In the genomic region with DNA sequence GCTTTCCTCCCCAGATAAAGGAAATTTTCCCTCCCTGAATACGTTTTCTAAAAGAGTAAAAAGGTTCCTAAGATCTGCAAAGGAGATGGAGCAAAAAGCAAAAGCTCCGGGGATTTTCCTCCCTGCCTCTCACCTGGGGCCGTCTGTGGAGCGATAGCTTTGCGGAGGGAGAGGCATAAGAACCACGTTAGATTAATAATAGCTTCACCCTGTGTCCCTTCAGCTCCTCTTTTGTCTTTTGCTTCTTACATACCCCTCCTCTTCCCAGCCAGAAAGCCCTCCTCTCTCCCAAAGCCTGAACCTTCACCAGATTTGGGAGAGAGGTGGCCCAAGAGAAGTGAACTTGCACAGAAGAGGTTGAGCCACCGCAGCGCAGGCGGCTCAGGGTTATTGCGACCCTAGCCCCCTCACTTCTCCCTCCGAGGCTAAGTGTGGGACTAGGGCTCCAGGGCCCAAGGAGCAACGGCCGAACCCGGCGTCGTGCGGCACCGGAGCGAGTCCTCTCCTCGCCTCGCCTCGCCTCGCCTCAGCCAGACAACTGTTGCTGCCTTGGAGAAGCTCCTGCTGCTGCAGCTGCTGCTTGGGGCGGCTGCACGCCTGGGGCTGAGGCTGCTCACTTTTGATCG, we compare ENCODE assay signal across 23 cellular contexts.
DNase-seq lines count a peak whose midpoint lies in the region; ATAC-seq and TF ChIP-seq lines count a peak whose summit lies in the region.
"Had no signal": no experiment of that assay in that cellular context is flagged by ENCODE, and none has a peak within 500 bp of the region (broad histone marks: within the 10 kb centered on the region; RNA-seq: fewer than 3 reads in every experiment).

No MANE protein-coding gene starts in this region.

- no peaks in the 10 kb centered on the region for H3K36me3 Mint-ChIP-seq in neural progenitor cell
- H3K36me3 Mint-ChIP-seq: activated CD4-positive, alpha-beta memory T cell treated with anti-CD3 and anti-CD28 coated beads for 36 hours; mesothelial cell of epicardium had no signal

- H4K20me1 ChIP-seq in neural progenitor cell (ENCODE audit: low read depth), result peaks cover 43% of the 10 kb centered on the region

- H3K4me3 ChIP-seq in HUES6 (ENCODE audit: low read depth, low read length) (peak overlapping the region; percentile 79), iPS-15b (ENCODE audit: low read depth, low read length) (peak overlapping the region; percentile 75), neural progenitor cell (peak overlapping the region; percentile 18)
- H3K4me3 ChIP-seq: SK-N-MC had no signal

- peak overlapping the region; percentile 86 for H3K4me3 Mint-ChIP-seq in neural progenitor cell
- H3K4me3 Mint-ChIP-seq: activated CD4-positive, alpha-beta memory T cell treated with anti-CD3 and anti-CD28 coated beads for 36 hours; central memory CD8-positive, alpha-beta T cell; mesothelial cell of epicardium had no signal

- TF ChIP-seq CTCF in neural progenitor cell (IDR thresholded peaks at IDR 0.05), result no peak

- H3K4me1 ChIP-seq in HUES6 (ENCODE audit: control insufficient read depth, insufficient read depth, low read length), result peaks cover 19% of the 10 kb centered on the region
- no peaks in the 10 kb centered on the region for H3K4me1 ChIP-seq in iPS-15b (ENCODE audit: control insufficient read depth, insufficient read depth, low read length)
- H3K4me1 ChIP-seq in neural progenitor cell, result peaks cover 18% of the 10 kb centered on the region
- H3K4me1 ChIP-seq: BE2C had no signal

- H3K4me2 ChIP-seq in neural progenitor cell, result peak overlapping the region; percentile 43

- H3K27me3 ChIP-seq in HUES6 (ENCODE audit: control insufficient read depth, insufficient read depth, low read length) (peaks cover 95% of the 10 kb centered on the region), iPS-15b (ENCODE audit: control insufficient read depth, insufficient read depth, low read length) (peaks cover 72% of the 10 kb centered on the region), neural progenitor cell (peaks cover 99% of the 10 kb centered on the region)

- H2AFZ ChIP-seq in neural progenitor cell (replicated peaks), result peak overlapping the region; percentile 67

- H3K79me2 ChIP-seq in neural progenitor cell (ENCODE audit: low read depth), result no peaks in the 10 kb centered on the region

- no peak for ATAC-seq in GM21737 (IDR thresholded peaks at IDR 0.05; ENCODE audit: unreplicated experiment)
- ATAC-seq: esophagus mucosa, gastrocnemius medialis, left colon had no signal

- no peaks in the 10 kb centered on the region for H3K9me3 ChIP-seq in HUES6 (ENCODE audit: control insufficient read depth, insufficient read depth, low read depth, low read length)
- H3K9me3 ChIP-seq in iPS-15b (ENCODE audit: control insufficient read depth, insufficient read depth, low read length), result no peaks in the 10 kb centered on the region
- no peaks in the 10 kb centered on the region for H3K9me3 ChIP-seq in neural progenitor cell (ENCODE audit: low read depth)
- H3K9me3 ChIP-seq: BE2C, gastrocnemius medialis, neutrophil had no signal

- no peak overlapping the region for H3K27ac Mint-ChIP-seq in neural progenitor cell
- H3K27ac Mint-ChIP-seq: activated CD4-positive, alpha-beta memory T cell treated with anti-CD3 and anti-CD28 coated beads for 36 hours; mesothelial cell of epicardium had no signal

- no peaks in the 10 kb centered on the region for H3K9me3 Mint-ChIP-seq in neural progenitor cell
- H3K9me3 Mint-ChIP-seq: activated CD4-positive, alpha-beta memory T cell treated with anti-CD3 and anti-CD28 coated beads for 36 hours; central memory CD8-positive, alpha-beta T cell; mesothelial cell of epicardium had no signal

- peaks cover 5% of the 10 kb centered on the region for H3F3A ChIP-seq in neural progenitor cell (ENCODE audit: low read depth)

- H3K27ac ChIP-seq in HUES6 (ENCODE audit: low read depth, low read length), result no peak overlapping the region
- H3K27ac ChIP-seq in neural progenitor cell, result no peak overlapping the region
- H3K27ac ChIP-seq: gastrocnemius medialis, neutrophil, SK-N-MC had no signal

- H3K9ac ChIP-seq in HUES6 (ENCODE audit: low read length) (no peak overlapping the region), iPS-15b (ENCODE audit: low read depth, low read length) (no peak overlapping the region), neural progenitor cell (no peak overlapping the region)

- DNase-seq in NCI-H146 (lab: John Stamatoyannopoulos, UW) (peak; percentile 11), NCI-H146 treated with DMSO at 0.1 percent for 48 hours (lab: John Stamatoyannopoulos, UW; ENCODE audit: unreplicated experiment) (no peak), neural progenitor cell (ENCODE audit: low spot score) (peak; percentile 54), GDM1 (lab: John Stamatoyannopoulos, UW) (no peak), SIG-M5 (lab: John Stamatoyannopoulos, UW) (no peak)
- DNase-seq: activated CD4-positive, alpha-beta memory T cell treated with anti-CD3 and anti-CD28 coated beads for 36 hours; activated naive CD4-positive, alpha-beta T cell treated with Interleukin-2 at 50 U/mL for 16 hours; activated T-cell treated with anti-CD3 and anti-CD28 coated beads for 4 hours; BE2C; gastrocnemius medialis; KG1; left colon; NCI-H187; NCI-H446; T-helper 2 cell had no signal

- peaks cover 68% of the 10 kb centered on the region for H3K27me3 Mint-ChIP-seq in neural progenitor cell (ENCODE audit: insufficient read depth, low read depth)

- H3K36me3 ChIP-seq in HUES6 (ENCODE audit: control insufficient read depth, insufficient read depth, low read length) (no peaks in the 10 kb centered on the region), iPS-15b (ENCODE audit: control insufficient read depth, insufficient read depth, low read length) (no peaks in the 10 kb centered on the region), neural progenitor cell (no peaks in the 10 kb centered on the region)
- H3K36me3 ChIP-seq: BE2C, gastrocnemius medialis, neutrophil had no signal

- peaks cover 30% of the 10 kb centered on the region for H3K4me1 Mint-ChIP-seq in neural progenitor cell

Comparison
In these comparisons a context has a peak if more than half of its experiments do, and no peak if none do; other contexts are left out.
1. DNase-seq: peak in NCI-H146 (single experiment) and neural progenitor cell (single experiment); none in NCI-H146 treated with DMSO at 0.1 percent for 48 hours (single experiment), GDM1 (single experiment) and SIG-M5 (single experiment).
2. H3K4me3 ChIP-seq: peak in every context shown above with its lines; median percentile 79 in HUES6; 75 in iPS-15b; 18 in neural progenitor cell.